In the genomic region with DNA sequence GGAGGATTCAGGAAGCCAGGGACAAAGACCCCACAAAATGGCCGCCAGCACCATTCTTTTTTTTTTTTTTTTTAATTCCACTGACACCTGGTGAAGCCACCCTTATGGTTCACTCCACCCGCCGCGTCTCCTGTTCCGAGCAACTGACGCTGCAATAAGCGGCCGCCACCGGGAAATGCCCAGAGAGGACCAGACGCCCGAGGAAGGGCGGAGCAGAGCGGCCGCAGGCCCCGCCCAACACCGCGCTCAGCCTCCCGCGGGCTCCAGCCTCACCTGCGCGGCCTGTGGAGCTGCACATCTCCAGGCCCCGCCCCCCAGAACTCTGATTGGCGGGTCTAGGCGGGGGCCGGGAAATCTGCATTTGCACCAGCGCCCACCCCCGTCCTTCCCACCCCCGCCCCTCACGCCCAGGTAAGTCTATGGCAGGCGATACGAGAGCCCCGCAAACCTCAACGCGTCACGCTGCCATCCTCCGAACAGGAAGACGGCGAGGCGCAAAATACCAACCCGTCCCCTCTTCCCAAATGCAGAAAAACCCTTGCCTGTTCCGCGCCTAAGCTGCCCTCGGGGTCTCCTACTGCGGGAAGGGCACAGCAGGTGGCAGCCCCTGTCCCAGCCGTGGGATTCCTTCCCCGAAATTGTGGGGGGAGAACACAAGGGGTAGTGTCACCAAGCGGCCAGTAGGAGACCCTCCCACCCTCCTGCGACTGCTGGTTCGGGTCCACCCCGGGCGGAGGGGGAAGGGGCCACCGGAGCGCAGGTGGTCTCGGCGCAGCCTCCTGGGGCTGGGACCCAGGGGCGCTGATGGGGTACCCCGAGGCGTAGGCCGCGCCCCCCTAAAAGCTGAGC, we compare ENCODE assay signal across 8 cellular contexts. TPM values are rescaled to one million over a fixed set of nuclear protein-coding genes. Genes with fewer than 3 reads are reported as not detected.
A peak's percentile ranks its signal among the peaks of the same experiment; 100 is the strongest.
DNase-seq lines count a peak whose midpoint lies in the region; ATAC-seq and TF ChIP-seq lines count a peak whose summit lies in the region.

No MANE protein-coding gene starts in this region.

- H3K9ac ChIP-seq in mucosa of rectum (ENCODE audit: low read depth in 1 of 2, low read length in 2 of 2), result peak overlapping the region; percentile 84 to 96

- peak in 4 of 6 experiments; percentile 13 to 35 (median 28) for TF ChIP-seq CTCF in esophagus squamous epithelium (IDR thresholded peaks at IDR 0.05)

- intact Hi-C loops in esophagus squamous epithelium (cut with DNase I), result no loop called here

- H3K27ac ChIP-seq in esophagus squamous epithelium (peak overlapping the region; percentile 77 to 89 (median 87)), mucosa of rectum (ENCODE audit: low read depth in 2 of 2, low read length in 2 of 2) (peak overlapping the region; percentile 91 to 94)

- H3K27me3 ChIP-seq in esophagus squamous epithelium, result peaks cover 0 to 3% (median 0%) of the 10 kb centered on the region in 4 donors
- H3K27me3 ChIP-seq in mucosa of rectum (ENCODE audit: control insufficient read depth in 2 of 2, insufficient read depth in 2 of 2, low read length in 2 of 2), result peaks cover 0 to 4% of the 10 kb centered on the region in 2 donors

- peaks cover 3 to 30% (median 11%) of the 10 kb centered on the region in 3 donors for H3K4me1 ChIP-seq in esophagus squamous epithelium
- H3K4me1 ChIP-seq in mucosa of rectum (ENCODE audit: control insufficient read depth in 2 of 2, insufficient read depth in 2 of 2, low read length in 2 of 2), result peaks cover 6 to 12% of the 10 kb centered on the region in 2 donors

- peak; percentile 54 for ATAC-seq in GM19463 (IDR thresholded peaks at IDR 0.05; ENCODE audit: unreplicated experiment)

- WGBS in esophagus squamous epithelium, 2 donors, result 0 to 9% methylated on average over 1 to 9 of the region's 60 CpGs

- H3K36me3 ChIP-seq in esophagus squamous epithelium (no peaks in the 10 kb centered on the region), mucosa of rectum (ENCODE audit: control insufficient read depth in 2 of 2, insufficient read depth in 2 of 2, low read length in 2 of 2) (no peaks in the 10 kb centered on the region)

- H3K4me3 ChIP-seq in esophagus squamous epithelium (peak overlapping the region; percentile 68 to 90 (median 82)), mucosa of rectum (ENCODE audit: low read length in 2 of 2) (peak overlapping the region; percentile 85 to 89)

- DNase-seq in 8988T (peak; percentile 95), NCI-H2227 treated with DMSO at 0.1 percent for 48 hours (lab: John Stamatoyannopoulos, UW) (peak; percentile 83), activated T-cell treated with anti-CD3 and anti-CD28 coated beads for 24 hours (ENCODE audit: low read depth) (peak; percentile 23), esophagus squamous epithelium (lab: John Stamatoyannopoulos, UW) (no peak), MV-4-11 (lab: John Stamatoyannopoulos, UW) (no peak)
- peak; percentile 16 to 39 for DNase-seq in stimulated activated CD8-positive, alpha-beta memory T cell treated with anti-CD3 and anti-CD28 coated beads, Interleukin-7, amount 100 ng/mL, for 48 hours (ENCODE audit: extremely low read depth in 1 of 2, low read depth in 1 of 2)

- TF ChIP-seq POLR2A in esophagus squamous epithelium (IDR thresholded peaks at IDR 0.05), result peak in 1 of 4 donors; percentile 42

- H3K9me3 ChIP-seq in esophagus squamous epithelium (no peaks in the 10 kb centered on the region), mucosa of rectum (ENCODE audit: control insufficient read depth in 2 of 2, low read length in 2 of 2) (no peaks in the 10 kb centered on the region)

RNA-seq across cellular contexts. Expression of a gene that starts 0.9 kb away (rescaled TPM):
- 10 to 100 TPM; 17.6 to 28.2 (median 19.5) TPM for total RNA-seq in esophagus squamous epithelium

RNA-seq across cellular contexts. Expression of a gene that starts 35.1 kb away (rescaled TPM):
- under 1 TPM in 3 of 4 donors, not detected in 1; 0.04 to 0.76 (median 0.26) TPM for total RNA-seq in esophagus squamous epithelium

Comparison
In these comparisons a context has a peak if more than half of its experiments do, and no peak if none do; other contexts are left out.
1. DNase-seq: peak in 8988T (single experiment), NCI-H2227 treated with DMSO at 0.1 percent for 48 hours (single experiment), activated T-cell treated with anti-CD3 and anti-CD28 coated beads for 24 hours (single experiment) and stimulated activated CD8-positive, alpha-beta memory T cell treated with anti-CD3 and anti-CD28 coated beads, Interleukin-7, amount 100 ng/mL, for 48 hours (2 of 2); none in esophagus squamous epithelium (single experiment) and MV-4-11 (single experiment).